8 cellular contexts compared by ENCODE assay signal in genomic region chr10:71213761-71214440, GRCh38. TPM values are rescaled to one million over a fixed set of nuclear protein-coding genes. Genes with fewer than 3 reads are reported as not detected.
DNase-seq lines count a peak whose midpoint lies in the region; ATAC-seq and TF ChIP-seq lines count a peak whose summit lies in the region.

No MANE protein-coding gene starts in this region.

- peak overlapping the region; percentile 96 for H3K4me3 ChIP-seq in cardiac muscle cell
- H3K4me3 ChIP-seq in upper lobe of left lung: peak overlapping the region; percentile 61 to 90 (median 84)

- intact Hi-C loops in Right ventricle myocardium superior (cut with DNase I): no loop called here

- 10 to 12% methylated on average over 16 to 33 of the region's 33 CpGs for WGBS in upper lobe of left lung, 2 donors

- TF ChIP-seq POLR2A in upper lobe of left lung (IDR thresholded peaks at IDR 0.05): no peak

- TF ChIP-seq EP300 in upper lobe of left lung (IDR thresholded peaks at IDR 0.05): no peak

- H3K36me3 ChIP-seq in cardiac muscle cell (no peaks in the 10 kb centered on the region), upper lobe of left lung (no peaks in the 10 kb centered on the region)

- H3K4me1 Mint-ChIP-seq in central memory CD8-positive, alpha-beta T cell: peaks cover 13% of the 10 kb centered on the region

- ATAC-seq in Right ventricle myocardium superior (ENCODE audit: poor library complexity) (no peak), upper lobe of left lung (ENCODE audit: low FRiP score in 2 of 2) (no peak), HG02642 (IDR thresholded peaks at IDR 0.05; ENCODE audit: poor library complexity, unreplicated experiment) (no peak), GM18909 (IDR thresholded peaks at IDR 0.05; ENCODE audit: poor library complexity, unreplicated experiment) (no peak)
- ATAC-seq in central memory CD8-positive, alpha-beta T cell (replicated peaks; ENCODE audit: extremely low read depth, poor library complexity, severe bottlenecking): no peak

- H3K27me3 Mint-ChIP-seq in central memory CD8-positive, alpha-beta T cell: peaks cover 67% of the 10 kb centered on the region

- H3K4me3 Mint-ChIP-seq in central memory CD8-positive, alpha-beta T cell: peak overlapping the region; percentile 66

- no peak overlapping the region for H3K27ac Mint-ChIP-seq in central memory CD8-positive, alpha-beta T cell (ENCODE audit: low read depth)

- peak; percentile 63 to 94 for DNase-seq in cardiac muscle cell (ENCODE audit: low read depth in 1 of 2, low spot score in 1 of 2)
- no peak for DNase-seq in Right ventricle myocardium superior
- no peak for DNase-seq in central memory CD8-positive, alpha-beta T cell (ENCODE audit: low spot score in 2 of 2)
- DNase-seq in lung microvascular endothelial cell (ENCODE audit: low read depth in 2 of 2): peak; percentile 58 to 64
- peak in 1 of 2 donors; percentile 85 for DNase-seq in upper lobe of left lung
- DNase-seq in NCI-H1694 treated with DMSO at 0.1 percent for 48 hours (lab: John Stamatoyannopoulos, UW): no peak

- H3K27ac ChIP-seq in cardiac muscle cell (peak overlapping the region; percentile 86), upper lobe of left lung (peak overlapping the region in 2 of 4 donors; percentile 28 to 35)

- no peaks in the 10 kb centered on the region for H3K9me3 Mint-ChIP-seq in central memory CD8-positive, alpha-beta T cell

- no peaks in the 10 kb centered on the region for H3K9me3 ChIP-seq in cardiac muscle cell (ENCODE audit: low read depth)
- no peaks in the 10 kb centered on the region for H3K9me3 ChIP-seq in upper lobe of left lung

- H3K27me3 ChIP-seq in cardiac muscle cell (no peaks in the 10 kb centered on the region), upper lobe of left lung (peaks cover 0 to 6% (median 0%) of the 10 kb centered on the region in 4 donors)

- H3K36me3 Mint-ChIP-seq in central memory CD8-positive, alpha-beta T cell (ENCODE audit: insufficient read depth): peaks cover 2% of the 10 kb centered on the region

- H3K4me1 ChIP-seq in cardiac muscle cell (ENCODE audit: low read depth) (peaks cover 45% of the 10 kb centered on the region), upper lobe of left lung (peaks cover 31 to 56% (median 43%) of the 10 kb centered on the region in 4 donors)

- TF ChIP-seq CTCF in cardiac muscle cell (IDR thresholded peaks at IDR 0.05; ENCODE audit: low read depth, low read length): no peak
- no peak for TF ChIP-seq CTCF in upper lobe of left lung (IDR thresholded peaks at IDR 0.05)

RNA-seq across cellular contexts. Expression of gene UNC5B, which starts 1.5 kb away (rescaled TPM):
- total RNA-seq in cardiac muscle cell (112 and 172 TPM in 2 replicates), Right ventricle myocardium superior (12.2 TPM), lung microvascular endothelial cell (10.9 and 12.9 TPM in 2 replicates), upper lobe of left lung (10 to 100 TPM in 4 of 6 donors, 1 to 10 TPM in 2; 8.4 to 27.7 (median 20.5) TPM)
- 73.3 and 98.3 TPM in 2 replicates for polyA plus RNA-seq in cardiac muscle cell

Comparison
In these comparisons a context has a peak if more than half of its experiments do, and no peak if none do; other contexts are left out.
1. DNase-seq: peak in cardiac muscle cell (2 of 2) and lung microvascular endothelial cell (2 of 2); none in Right ventricle myocardium superior (single experiment), central memory CD8-positive, alpha-beta T cell (0 of 2) and NCI-H1694 treated with DMSO at 0.1 percent for 48 hours (single experiment).